ENCODE assay signal across 1 cellular context in genomic region chr5:40909233-40909632, GRCh38.
TF ChIP-seq lines count a peak whose summit lies in the region.

Gene C7 (plus strand): TSS chr5:40909497. CDS start chr5:40909611, 114 bp downstream.

TF ChIP-seq in SK-N-SH, 30 proteins besides CTCF, POLR2A, EP300 and RAD21 (continued from another document):
- no peak for TF ChIP-seq SIN3A (IDR thresholded peaks at IDR 0.05; ENCODE audit: borderline replicate concordance, low read depth, low read length)
- TF ChIP-seq GABPA (IDR thresholded peaks at IDR 0.05; ENCODE audit: low read depth), result no peak
- no peak for TF ChIP-seq PBX3 (IDR thresholded peaks at IDR 0.05)
- no peak for TF ChIP-seq NRF1 (IDR thresholded peaks at IDR 0.05; ENCODE audit: low read depth, low read length)
- TF ChIP-seq TEAD4 (IDR thresholded peaks at IDR 0.05; ENCODE audit: borderline replicate concordance, insufficient read depth), result no peak
- no peak for TF ChIP-seq NFIC (IDR thresholded peaks at IDR 0.05; ENCODE audit: borderline replicate concordance)
- TF ChIP-seq FOSL2 (IDR thresholded peaks at IDR 0.05; ENCODE audit: borderline replicate concordance, low read depth), result no peak
- TF ChIP-seq, protein P1, sequence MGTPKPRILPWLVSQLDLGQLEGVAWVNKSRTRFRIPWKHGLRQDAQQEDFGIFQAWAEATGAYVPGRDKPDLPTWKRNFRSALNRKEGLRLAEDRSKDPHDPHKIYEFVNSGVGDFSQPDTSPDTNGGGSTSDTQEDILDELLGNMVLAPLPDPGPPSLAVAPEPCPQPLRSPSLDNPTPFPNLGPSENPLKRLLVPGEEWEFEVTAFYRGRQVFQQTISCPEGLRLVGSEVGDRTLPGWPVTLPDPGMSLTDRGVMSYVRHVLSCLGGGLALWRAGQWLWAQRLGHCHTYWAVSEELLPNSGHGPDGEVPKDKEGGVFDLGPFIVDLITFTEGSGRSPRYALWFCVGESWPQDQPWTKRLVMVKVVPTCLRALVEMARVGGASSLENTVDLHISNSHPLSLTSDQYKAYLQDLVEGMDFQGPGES (IDR thresholded peaks at IDR 0.05; ENCODE audit: low read depth, low read length), result no peak; the same call in 1 of the 2 replicates
- TF ChIP-seq TAF1 (IDR thresholded peaks at IDR 0.05; ENCODE audit: borderline replicate concordance, low read depth, low read length), result no peak
- TF ChIP-seq MEF2A (IDR thresholded peaks at IDR 0.05; ENCODE audit: borderline replicate concordance, low read depth), result no peak
- 0 out of 2 replicates have a peak, but pooled peaks have one; percentile 48 for TF ChIP-seq RCOR1 (IDR thresholded peaks at IDR 0.05; ENCODE audit: low read length)
- no peak for TF ChIP-seq FOXJ3 (CRISPR knock-in tag; IDR thresholded peaks at IDR 0.05)
- no peak for TF ChIP-seq EZH2phosphoT487 (IDR thresholded peaks at IDR 0.05; ENCODE audit: borderline replicate concordance, low read depth)
- TF ChIP-seq ELF1 (IDR thresholded peaks at IDR 0.05), result no peak
- TF ChIP-seq FOXM1 (IDR thresholded peaks at IDR 0.05; ENCODE audit: low read depth), result no peak
- TF ChIP-seq, protein P2, sequence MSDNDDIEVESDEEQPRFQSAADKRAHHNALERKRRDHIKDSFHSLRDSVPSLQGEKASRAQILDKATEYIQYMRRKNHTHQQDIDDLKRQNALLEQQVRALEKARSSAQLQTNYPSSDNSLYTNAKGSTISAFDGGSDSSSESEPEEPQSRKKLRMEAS (IDR thresholded peaks at IDR 0.05; ENCODE audit: low read depth), result no peak
- no peak for TF ChIP-seq JUND (IDR thresholded peaks at IDR 0.05)
- peak; percentile 37; the same call in 1 of the 2 replicates for TF ChIP-seq GATA2 (CRISPR knock-in tag; IDR thresholded peaks at IDR 0.05)
